24 cellular contexts compared by ENCODE assay signal in genomic region chr2:216546231-216546630, GRCh38. TPM values are rescaled to one million over a fixed set of nuclear protein-coding genes. Genes with fewer than 3 reads are reported as not detected.
A peak's percentile ranks its signal among the peaks of the same experiment; 100 is the strongest.
DNase-seq lines count a peak whose midpoint lies in the region; ATAC-seq and TF ChIP-seq lines count a peak whose summit lies in the region.
"Had no signal": no experiment of that assay in that cellular context is flagged by ENCODE, and none has a peak within 500 bp of the region (broad histone marks: within the 10 kb centered on the region; RNA-seq: fewer than 3 reads in every experiment).

No MANE protein-coding gene starts in this region.

- H3K4me2 ChIP-seq in osteoblast (ENCODE audit: insufficient read depth, low read length), result no peak overlapping the region
- H3K4me2 ChIP-seq: PC-9 had no signal

- H3K4me3 ChIP-seq in right cardiac atrium (ENCODE audit: low read length) (no peak overlapping the region), coronary artery (no peak overlapping the region), osteoblast (ENCODE audit: insufficient read depth, low read length) (no peak overlapping the region), HAP-1 (no peak overlapping the region)
- H3K4me3 ChIP-seq: PC-9, psoas muscle, transverse colon had no signal

- TF ChIP-seq CTCF in coronary artery (IDR thresholded peaks at IDR 0.05), result no peak
- no peak for TF ChIP-seq CTCF in osteoblast (IDR thresholded peaks at IDR 0.05; ENCODE audit: extremely low read depth, low read depth, low read length)

- no peaks in the 10 kb centered on the region for H3K27me3 ChIP-seq in right cardiac atrium (ENCODE audit: control insufficient read depth, insufficient read depth)
- H3K27me3 ChIP-seq in osteoblast (ENCODE audit: insufficient read depth, low read length), result no peaks in the 10 kb centered on the region
- H3K27me3 ChIP-seq in HAP-1 (ENCODE audit: low read depth), result peaks cover 5% of the 10 kb centered on the region; the same call in 1 of the 2 replicates
- H3K27me3 ChIP-seq: transverse colon had no signal

- in situ Hi-C loops in HAP-1 (cut with MboI; ENCODE audit: low sequenced_read_pairs), result loop anchor here (25.0 kb wide), 1 partner anchor 1166 kb away; no protein-coding TSS in a partner anchor
- in situ Hi-C loops in KBM-7 (cut with MboI; ENCODE audit: low pct_unique_long_range_greater_than_20kb, low sequenced_read_pairs), result no loop called here

- WGBS in right cardiac atrium, result 48% methylated on average over 2 of the region's 2 CpGs

- H3K27ac ChIP-seq in right cardiac atrium (ENCODE audit: low read length) (peak overlapping the region; percentile 98), coronary artery (peak overlapping the region; percentile 58 to 92), osteoblast (ENCODE audit: low read depth, low read length) (peak overlapping the region; percentile 85)
- H3K27ac ChIP-seq: PC-9, psoas muscle had no signal

- no peaks in the 10 kb centered on the region for H3K79me2 ChIP-seq in osteoblast (ENCODE audit: insufficient read depth, low read length)

- no peaks in the 10 kb centered on the region for H4K20me1 ChIP-seq in osteoblast (ENCODE audit: insufficient read depth, low read length)

- ATAC-seq in right cardiac atrium, result no peak
- no peak for ATAC-seq in Right ventricle myocardium inferior
- no peak for ATAC-seq in GM19351 (IDR thresholded peaks at IDR 0.05; ENCODE audit: unreplicated experiment)
- ATAC-seq: activated naive CD4-positive, alpha-beta T cell treated with anti-CD3 and anti-CD28 coated beads, Interleukin-2, amount 50 U/mL, for 72 hours; stimulated activated naive CD8-positive, alpha-beta T cell treated with anti-CD3 and anti-CD28 coated beads, Interleukin-15, amount 100 ng/mL, for 72 hours had no signal

- no peaks in the 10 kb centered on the region for H3K36me3 ChIP-seq in osteoblast (ENCODE audit: insufficient read depth, low read length)
- H3K36me3 ChIP-seq in HAP-1 (replicated peaks), result no peaks in the 10 kb centered on the region
- H3K36me3 ChIP-seq: transverse colon had no signal

- DNase-seq in right cardiac atrium (no peak), Right ventricle myocardium inferior (ENCODE audit: missing footprints) (no peak), coronary artery (ENCODE audit: low spot score) (no peak), osteoblast (ENCODE audit: insufficient read length, low spot score, missing footprints) (no peak), HAP-1 (ENCODE audit: low spot score in 2 of 2) (no peak), iPS-NIHi11 (ENCODE audit: low spot score) (no peak), KBM-7 (no peak)
- DNase-seq: activated CD4-positive, alpha-beta T cell treated with anti-CD3 and anti-CD28 coated beads, Interleukin-2, amount 50 U/mL, for 48 hours; activated CD8-positive, alpha-beta memory T cell treated with anti-CD3 and anti-CD28 coated beads, Interleukin-2, amount 50 U/mL, for 4 hours; C1 segment of cervical spinal cord; COR-L47; glutamatergic neuron; NCI-H1048; NCI-H187 treated with DMSO at 0.1 percent for 48 hours; NCI-H524 treated with DMSO at 0.1 percent for 48 hours; PC-9; psoas muscle; small intestine; stimulated activated CD4-positive, alpha-beta T cell treated with anti-CD3 and anti-CD28 coated beads, Interleukin-1b, Interleukin-23, amount 100 ng/mL, for 48 hours; stimulated activated CD8-positive, alpha-beta memory T cell treated with anti-CD3 and anti-CD28 coated beads, Interleukin-4, amount 100 ng/mL, for 48 hours; stimulated activated naive CD8-positive, alpha-beta T cell treated with anti-CD3 and anti-CD28 coated beads, Interleukin-15, amount 100 ng/mL, for 72 hours; transverse colon had no signal

- intact Hi-C loops in right cardiac atrium (cut with DNase I), result no loop called here
- intact Hi-C loops in Right ventricle myocardium inferior (cut with DNase I), result no loop called here

- peaks cover 14% of the 10 kb centered on the region for H3K4me1 ChIP-seq in right cardiac atrium (ENCODE audit: control insufficient read depth, insufficient read depth, low read length)
- peaks cover 30% of the 10 kb centered on the region for H3K4me1 ChIP-seq in osteoblast (ENCODE audit: insufficient read depth, low read length)
- H3K4me1 ChIP-seq in HAP-1, result no peaks in the 10 kb centered on the region

- H3K9me3 ChIP-seq in right cardiac atrium (ENCODE audit: control insufficient read depth, low read length), result no peaks in the 10 kb centered on the region
- no peaks in the 10 kb centered on the region for H3K9me3 ChIP-seq in osteoblast (ENCODE audit: low read depth, low read length)
- no peaks in the 10 kb centered on the region for H3K9me3 ChIP-seq in HAP-1
- H3K9me3 ChIP-seq: psoas muscle, transverse colon had no signal

- no peak overlapping the region for H2AFZ ChIP-seq in osteoblast (ENCODE audit: low read length)
- H2AFZ ChIP-seq: PC-9 had no signal

RNA-seq across cellular contexts. Expression of gene RPL37A, which starts 47.6 kb away (rescaled TPM):
- total RNA-seq in right cardiac atrium, result 1,000 to 10,000 TPM; 1,836 to 2,258 (median 1,899) TPM
- polyA plus RNA-seq in right cardiac atrium, result 3,516 TPM
- 2,083 TPM for total RNA-seq in Right ventricle myocardium inferior
- total RNA-seq in osteoblast, result 869 and 994 TPM in 2 replicates
